ENCODE assay signal across 27 cellular contexts in genomic region chr7:67401492-67401891, GRCh38.
"Had no signal": no experiment of that assay in that cellular context is flagged by ENCODE, and none has a peak within 500 bp of the region (broad histone marks: within the 10 kb centered on the region; RNA-seq: fewer than 3 reads in every experiment).

No MANE protein-coding gene starts in this region.

- H3K27ac ChIP-seq: neural progenitor cell, ovary, parathyroid adenoma, psoas muscle, right lobe of liver, sigmoid colon, suprapubic skin, testis, tibial artery, transverse colon, upper lobe of right lung, uterus had no signal

- ATAC-seq: natural killer cell; psoas muscle; right cardiac atrium; right lobe of liver; stimulated activated memory B cell treated with anti-CD40 and anti-IgM and Interleukin-4, amounts not matched to agents 10 μg/mL and 1 μg/mL and 100 μg/mL, for 72 hours; stimulated activated naive CD8-positive, alpha-beta T cell treated with anti-CD3 and anti-CD28 coated beads, Interleukin-15, amount 100 ng/mL, for 72 hours; stimulated activated naive CD8-positive, alpha-beta T cell treated with anti-CD3 and anti-CD28 coated beads, Interleukin-15, Interleukin-2, amounts not matched to agents 100 U/mL and 50 U/mL, for 24 hours; upper lobe of right lung had no signal

- H3K27me3 ChIP-seq: neural progenitor cell, ovary, right lobe of liver, sigmoid colon, suprapubic skin, testis, tibial artery, transverse colon, upper lobe of right lung, uterus had no signal

- H3K4me1 ChIP-seq: neural progenitor cell, parathyroid adenoma, psoas muscle, right lobe of liver, suprapubic skin, testis, tibial artery, transverse colon, upper lobe of right lung, uterus had no signal

- H3K9me3 ChIP-seq: ovary, psoas muscle, right lobe of liver, testis, transverse colon, upper lobe of right lung, uterus had no signal

- DNase-seq: natural killer cell; occipital lobe; ovary; posterior cingulate gyrus; psoas muscle; right cardiac atrium; right lobe of liver; sigmoid colon; small intestine; stimulated activated CD4-positive, alpha-beta T cell treated with anti-CD3 and anti-CD28 coated beads, Interleukin-12 subunit alpha, Interleukin-12 subunit beta, amount 100 ng/mL, for 4 hours; stimulated activated CD4-positive, alpha-beta T cell treated with anti-CD3 and anti-CD28 coated beads, Interleukin-1b, Interleukin-23, amount 100 ng/mL, for 48 hours; stimulated activated CD4-positive, alpha-beta T cell treated with anti-CD3 and anti-CD28 coated beads, Interleukin-4, amount 100 ng/mL, for 1 hour; stimulated activated CD4-positive, alpha-beta T cell treated with anti-CD3 and anti-CD28 coated beads, Interleukin-4, amount 100 ng/mL, for 4 hours; stimulated activated CD8-positive, alpha-beta memory T cell treated with anti-CD3 and anti-CD28 coated beads, Interleukin-4, amount 100 ng/mL, for 48 hours; stimulated activated naive CD4-positive, alpha-beta T cell; stimulated activated naive CD8-positive, alpha-beta T cell treated with anti-CD3 and anti-CD28 coated beads, Interleukin-15, amount 100 ng/mL, for 72 hours; stimulated activated naive CD8-positive, alpha-beta T cell treated with anti-CD3 and anti-CD28 coated beads, Interleukin-15, Interleukin-2, amounts not matched to agents 100 U/mL and 50 U/mL, for 24 hours; substantia nigra; testis; tibial artery; transverse colon; upper lobe of right lung; uterus had no signal

- H3K4me3 ChIP-seq: neural progenitor cell, ovary, psoas muscle, right lobe of liver, sigmoid colon, suprapubic skin, testis, tibial artery, transverse colon, upper lobe of right lung, uterus had no signal

- H3K36me3 ChIP-seq: neural progenitor cell, ovary, right lobe of liver, sigmoid colon, suprapubic skin, tibial artery, transverse colon, upper lobe of right lung, uterus had no signal
